In the genomic region with DNA sequence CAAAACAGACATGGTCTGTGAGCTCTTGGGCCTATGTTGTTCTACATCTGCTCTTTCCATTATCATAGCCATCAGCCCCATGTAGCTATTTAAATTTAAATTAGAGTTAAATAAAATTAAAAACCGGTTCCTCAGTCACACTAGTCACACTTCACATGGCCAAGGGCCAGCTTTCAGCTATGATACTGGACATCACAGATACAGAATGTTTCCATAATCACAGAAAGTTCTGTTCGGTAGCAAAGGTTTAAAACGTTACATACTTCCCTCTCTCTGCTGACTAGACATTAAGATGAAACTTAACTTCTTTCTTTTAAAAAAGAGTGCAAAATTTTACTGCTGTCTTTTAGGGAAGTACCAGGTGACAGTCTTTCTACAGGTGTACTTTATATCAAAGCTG, we compare ENCODE assay signal across 1 cellular context.
TF ChIP-seq lines count a peak whose summit lies in the region.

No MANE protein-coding gene starts in this region.

TF ChIP-seq in GM23338, 12 proteins besides CTCF, POLR2A, EP300 and RAD21 (continued from another document):
- TF ChIP-seq, protein P1, sequence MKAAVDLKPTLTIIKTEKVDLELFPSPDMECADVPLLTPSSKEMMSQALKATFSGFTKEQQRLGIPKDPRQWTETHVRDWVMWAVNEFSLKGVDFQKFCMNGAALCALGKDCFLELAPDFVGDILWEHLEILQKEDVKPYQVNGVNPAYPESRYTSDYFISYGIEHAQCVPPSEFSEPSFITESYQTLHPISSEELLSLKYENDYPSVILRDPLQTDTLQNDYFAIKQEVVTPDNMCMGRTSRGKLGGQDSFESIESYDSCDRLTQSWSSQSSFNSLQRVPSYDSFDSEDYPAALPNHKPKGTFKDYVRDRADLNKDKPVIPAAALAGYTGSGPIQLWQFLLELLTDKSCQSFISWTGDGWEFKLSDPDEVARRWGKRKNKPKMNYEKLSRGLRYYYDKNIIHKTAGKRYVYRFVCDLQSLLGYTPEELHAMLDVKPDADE (IDR thresholded peaks at IDR 0.05) = no peak
- TF ChIP-seq, protein P2, sequence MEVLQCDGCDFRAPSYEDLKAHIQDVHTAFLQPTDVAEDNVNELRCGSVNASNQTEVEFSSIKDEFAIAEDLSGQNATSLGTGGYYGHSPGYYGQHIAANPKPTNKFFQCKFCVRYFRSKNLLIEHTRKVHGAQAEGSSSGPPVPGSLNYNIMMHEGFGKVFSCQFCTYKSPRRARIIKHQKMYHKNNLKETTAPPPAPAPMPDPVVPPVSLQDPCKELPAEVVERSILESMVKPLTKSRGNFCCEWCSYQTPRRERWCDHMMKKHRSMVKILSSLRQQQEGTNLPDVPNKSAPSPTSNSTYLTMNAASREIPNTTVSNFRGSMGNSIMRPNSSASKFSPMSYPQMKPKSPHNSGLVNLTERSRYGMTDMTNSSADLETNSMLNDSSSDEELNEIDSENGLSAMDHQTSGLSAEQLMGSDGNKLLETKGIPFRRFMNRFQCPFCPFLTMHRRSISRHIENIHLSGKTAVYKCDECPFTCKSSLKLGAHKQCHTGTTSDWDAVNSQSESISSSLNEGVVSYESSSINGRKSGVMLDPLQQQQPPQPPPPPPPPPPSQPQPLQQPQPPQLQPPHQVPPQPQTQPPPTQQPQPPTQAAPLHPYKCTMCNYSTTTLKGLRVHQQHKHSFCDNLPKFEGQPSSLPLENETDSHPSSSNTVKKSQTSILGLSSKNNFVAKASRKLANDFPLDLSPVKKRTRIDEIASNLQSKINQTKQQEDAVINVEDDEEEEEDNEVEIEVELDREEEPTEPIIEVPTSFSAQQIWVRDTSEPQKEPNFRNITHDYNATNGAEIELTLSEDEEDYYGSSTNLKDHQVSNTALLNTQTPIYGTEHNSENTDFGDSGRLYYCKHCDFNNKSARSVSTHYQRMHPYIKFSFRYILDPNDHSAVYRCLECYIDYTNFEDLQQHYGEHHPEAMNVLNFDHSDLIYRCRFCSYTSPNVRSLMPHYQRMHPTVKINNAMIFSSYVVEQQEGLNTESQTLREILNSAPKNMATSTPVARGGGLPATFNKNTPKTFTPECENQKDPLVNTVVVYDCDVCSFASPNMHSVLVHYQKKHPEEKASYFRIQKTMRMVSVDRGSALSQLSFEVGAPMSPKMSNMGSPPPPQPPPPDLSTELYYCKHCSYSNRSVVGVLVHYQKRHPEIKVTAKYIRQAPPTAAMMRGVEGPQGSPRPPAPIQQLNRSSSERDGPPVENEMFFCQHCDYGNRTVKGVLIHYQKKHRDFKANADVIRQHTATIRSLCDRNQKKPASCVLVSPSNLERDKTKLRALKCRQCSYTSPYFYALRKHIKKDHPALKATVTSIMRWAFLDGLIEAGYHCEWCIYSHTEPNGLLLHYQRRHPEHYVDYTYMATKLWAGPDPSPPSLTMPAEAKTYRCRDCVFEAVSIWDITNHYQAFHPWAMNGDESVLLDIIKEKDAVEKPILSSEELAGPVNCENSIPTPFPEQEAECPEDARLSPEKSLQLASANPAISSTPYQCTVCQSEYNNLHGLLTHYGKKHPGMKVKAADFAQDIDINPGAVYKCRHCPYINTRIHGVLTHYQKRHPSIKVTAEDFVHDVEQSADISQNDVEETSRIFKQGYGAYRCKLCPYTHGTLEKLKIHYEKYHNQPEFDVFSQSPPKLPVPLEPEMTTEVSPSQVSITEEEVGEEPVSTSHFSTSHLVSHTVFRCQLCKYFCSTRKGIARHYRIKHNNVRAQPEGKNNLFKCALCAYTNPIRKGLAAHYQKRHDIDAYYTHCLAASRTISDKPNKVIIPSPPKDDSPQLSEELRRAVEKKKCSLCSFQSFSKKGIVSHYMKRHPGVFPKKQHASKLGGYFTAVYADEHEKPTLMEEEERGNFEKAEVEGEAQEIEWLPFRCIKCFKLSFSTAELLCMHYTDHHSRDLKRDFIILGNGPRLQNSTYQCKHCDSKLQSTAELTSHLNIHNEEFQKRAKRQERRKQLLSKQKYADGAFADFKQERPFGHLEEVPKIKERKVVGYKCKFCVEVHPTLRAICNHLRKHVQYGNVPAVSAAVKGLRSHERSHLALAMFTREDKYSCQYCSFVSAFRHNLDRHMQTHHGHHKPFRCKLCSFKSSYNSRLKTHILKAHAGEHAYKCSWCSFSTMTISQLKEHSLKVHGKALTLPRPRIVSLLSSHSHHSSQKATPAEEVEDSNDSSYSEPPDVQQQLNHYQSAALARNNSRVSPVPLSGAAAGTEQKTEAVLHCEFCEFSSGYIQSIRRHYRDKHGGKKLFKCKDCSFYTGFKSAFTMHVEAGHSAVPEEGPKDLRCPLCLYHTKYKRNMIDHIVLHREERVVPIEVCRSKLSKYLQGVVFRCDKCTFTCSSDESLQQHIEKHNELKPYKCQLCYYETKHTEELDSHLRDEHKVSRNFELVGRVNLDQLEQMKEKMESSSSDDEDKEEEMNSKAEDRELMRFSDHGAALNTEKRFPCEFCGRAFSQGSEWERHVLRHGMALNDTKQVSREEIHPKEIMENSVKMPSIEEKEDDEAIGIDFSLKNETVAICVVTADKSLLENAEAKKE (CRISPR knock-in tag; IDR thresholded peaks at IDR 0.05) = no peak
- TF ChIP-seq ZNF114 (CRISPR knock-in tag; IDR thresholded peaks at IDR 0.05) (no peak), STAT1 (IDR thresholded peaks at IDR 0.05; ENCODE audit: unreplicated experiment) (no peak), EZH2 (IDR thresholded peaks at IDR 0.05; ENCODE audit: low read depth, unreplicated experiment) (no peak), ZNF331 (CRISPR knock-in tag; IDR thresholded peaks at IDR 0.05; ENCODE audit: low read depth) (no peak), JUNB (IDR thresholded peaks at IDR 0.05; ENCODE audit: unreplicated experiment) (no peak), POLR2AphosphoS5 (IDR thresholded peaks at IDR 0.05; ENCODE audit: low read depth) (no peak), CREB1 (CRISPR knock-in tag; IDR thresholded peaks at IDR 0.05; ENCODE audit: low read depth) (no peak)
- TF ChIP-seq, protein P3, sequence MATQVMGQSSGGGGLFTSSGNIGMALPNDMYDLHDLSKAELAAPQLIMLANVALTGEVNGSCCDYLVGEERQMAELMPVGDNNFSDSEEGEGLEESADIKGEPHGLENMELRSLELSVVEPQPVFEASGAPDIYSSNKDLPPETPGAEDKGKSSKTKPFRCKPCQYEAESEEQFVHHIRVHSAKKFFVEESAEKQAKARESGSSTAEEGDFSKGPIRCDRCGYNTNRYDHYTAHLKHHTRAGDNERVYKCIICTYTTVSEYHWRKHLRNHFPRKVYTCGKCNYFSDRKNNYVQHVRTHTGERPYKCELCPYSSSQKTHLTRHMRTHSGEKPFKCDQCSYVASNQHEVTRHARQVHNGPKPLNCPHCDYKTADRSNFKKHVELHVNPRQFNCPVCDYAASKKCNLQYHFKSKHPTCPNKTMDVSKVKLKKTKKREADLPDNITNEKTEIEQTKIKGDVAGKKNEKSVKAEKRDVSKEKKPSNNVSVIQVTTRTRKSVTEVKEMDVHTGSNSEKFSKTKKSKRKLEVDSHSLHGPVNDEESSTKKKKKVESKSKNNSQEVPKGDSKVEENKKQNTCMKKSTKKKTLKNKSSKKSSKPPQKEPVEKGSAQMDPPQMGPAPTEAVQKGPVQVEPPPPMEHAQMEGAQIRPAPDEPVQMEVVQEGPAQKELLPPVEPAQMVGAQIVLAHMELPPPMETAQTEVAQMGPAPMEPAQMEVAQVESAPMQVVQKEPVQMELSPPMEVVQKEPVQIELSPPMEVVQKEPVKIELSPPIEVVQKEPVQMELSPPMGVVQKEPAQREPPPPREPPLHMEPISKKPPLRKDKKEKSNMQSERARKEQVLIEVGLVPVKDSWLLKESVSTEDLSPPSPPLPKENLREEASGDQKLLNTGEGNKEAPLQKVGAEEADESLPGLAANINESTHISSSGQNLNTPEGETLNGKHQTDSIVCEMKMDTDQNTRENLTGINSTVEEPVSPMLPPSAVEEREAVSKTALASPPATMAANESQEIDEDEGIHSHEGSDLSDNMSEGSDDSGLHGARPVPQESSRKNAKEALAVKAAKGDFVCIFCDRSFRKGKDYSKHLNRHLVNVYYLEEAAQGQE (IDR thresholded peaks at IDR 0.05; ENCODE audit: unreplicated experiment) = no peak
